ENCODE assay signal across 23 cellular contexts in the genomic region with DNA sequence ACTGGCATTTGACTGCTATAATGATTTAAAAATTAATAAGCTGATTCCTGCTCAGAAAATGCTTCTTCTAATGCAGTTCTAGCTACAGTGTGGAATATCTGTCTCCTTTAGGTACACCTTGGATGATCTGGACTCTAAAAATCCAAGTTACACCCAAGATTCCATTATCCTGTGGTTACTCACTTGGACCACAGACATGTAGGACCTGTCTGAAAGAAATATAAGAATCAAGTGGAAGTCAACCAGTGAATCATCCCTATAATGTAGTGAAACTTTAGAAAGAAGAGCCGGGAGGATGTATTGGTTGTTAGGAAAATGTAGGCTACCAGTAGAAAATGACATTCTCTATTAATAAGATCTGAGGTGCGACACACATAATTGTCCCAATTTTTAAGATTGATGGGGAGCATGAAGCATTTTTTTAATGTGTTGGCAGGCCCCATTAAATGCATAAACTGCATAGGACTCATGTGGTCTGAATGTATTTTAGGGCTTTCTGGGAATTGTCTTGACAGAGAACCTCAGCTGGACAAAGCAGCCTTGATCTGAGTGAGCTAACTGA. TPM values are rescaled to one million over a fixed set of nuclear protein-coding genes. Genes with fewer than 3 reads are reported as not detected.
DNase-seq lines count a peak whose midpoint lies in the region; ATAC-seq, FAIRE-seq and TF ChIP-seq lines count a peak whose summit lies in the region.
"Had no signal": no experiment of that assay in that cellular context is flagged by ENCODE, and none has a peak within 500 bp of the region (broad histone marks: within the 10 kb centered on the region; RNA-seq: fewer than 3 reads in every experiment).

A gene with protein sequence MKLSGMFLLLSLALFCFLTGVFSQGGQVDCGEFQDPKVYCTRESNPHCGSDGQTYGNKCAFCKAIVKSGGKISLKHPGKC (plus strand): TSS at position 512 of the 562 bp plus-strand sequence. CDS start 55 bp downstream, outside the sequence.

- H4K91ac ChIP-seq in mesenchymal stem cell (ENCODE audit: low read length) = no peak within 1 kb of the TSS

- no peaks in the 10 kb centered on the region for H3K79me1 ChIP-seq in mesenchymal stem cell (replicated peaks; ENCODE audit: low read length, poor library complexity, severe bottlenecking)

- H3K9me3 Mint-ChIP-seq in chondrocyte (ENCODE audit: low read depth) (no peaks in the 10 kb centered on the region), HFFc6 (peaks cover 6% of the 10 kb centered on the region)
- H3K9me3 Mint-ChIP-seq: CD4-positive, alpha-beta T cell had no signal

- intact Hi-C loops in PC-3 (cut with micrococcal nuclease) = no loop called here

- H3K27me3 ChIP-seq in PC-3 (ENCODE audit: low read length) = no peaks in the 10 kb centered on the region
- no peaks in the 10 kb centered on the region for H3K27me3 ChIP-seq in bronchial epithelial cell (ENCODE audit: control insufficient read depth, insufficient read depth, low read length)
- no peaks in the 10 kb centered on the region for H3K27me3 ChIP-seq in mesenchymal stem cell (ENCODE audit: control insufficient read depth in 1 of 2, insufficient read depth in 1 of 2, low read length in 2 of 2)

- no peak for FAIRE-seq in bronchial epithelial cell (lab: Jason Lieb, UNC)
- FAIRE-seq: A204.1, GM12891, RCC 7860 had no signal

- H3K4me1 Mint-ChIP-seq in chondrocyte (ENCODE audit: low read depth) (no peaks in the 10 kb centered on the region), HFFc6 (ENCODE audit: low read depth) (no peaks in the 10 kb centered on the region)

- no peak within 1 kb of the TSS for H2AFZ ChIP-seq in PC-3 (ENCODE audit: low read length)
- H2AFZ ChIP-seq in mesenchymal stem cell (ENCODE audit: low read depth, low read length) = no peak within 1 kb of the TSS

- H3K27ac Mint-ChIP-seq in chondrocyte (ENCODE audit: unreplicated experiment) (no peak within 1 kb of the TSS), HFFc6 (no peak within 1 kb of the TSS)
- H3K27ac Mint-ChIP-seq: CD4-positive, alpha-beta T cell had no signal

- DNase-seq in Daoy (ENCODE audit: low read depth) (peak; percentile 20), PC-3 (peak; percentile 91), bronchial epithelial cell (ENCODE audit: low read depth) (peak; percentile 92), kidney tubule cell (ENCODE audit: low spot score) (peak; percentile 50), mesenchymal stem cell (no peak), chondrocyte (ENCODE audit: low spot score) (no peak), HFFc6 (no peak)
- DNase-seq: BE2C; CD4-positive, alpha-beta T cell; EL; NCI-H1105; NCI-H1694; NCI-H2081 treated with DMSO at 0.1 percent for 48 hours; NK-92 treated with Interleukin-12 subunit alpha and Interleukin-12 subunit beta, amount 100 ng/mL, for 24 hours; SHP77 treated with DMSO at 0.1 percent for 48 hours; SK-N-SH had no signal

- BruUV-seq in PC-3 (replicated peaks; lab: Mats Ljungman, UMichigan) = no TSS peak

- H3K9me2 ChIP-seq in PC-3 (replicated peaks; ENCODE audit: low read length) = no peaks in the 10 kb centered on the region
- H3K9me2 ChIP-seq: SK-N-SH had no signal

- H3K79me2 ChIP-seq in PC-3 (ENCODE audit: low read length) = no peaks in the 10 kb centered on the region

- H3F3A ChIP-seq in PC-3 (ENCODE audit: low read length, unreplicated experiment) = no peaks in the 10 kb centered on the region

- WGBS in mesenchymal stem cell = 88% methylated on average over 2 of the region's 2 CpGs

- H3K4me3 Mint-ChIP-seq in chondrocyte (ENCODE audit: unreplicated experiment) (no peak within 1 kb of the TSS), HFFc6 (no peak within 1 kb of the TSS)
- H3K4me3 Mint-ChIP-seq: CD4-positive, alpha-beta T cell had no signal

- H2BK12ac ChIP-seq in mesenchymal stem cell (ENCODE audit: low read length in 2 of 2) = no peak within 1 kb of the TSS

- no peak within 1 kb of the TSS for H2BK5ac ChIP-seq in mesenchymal stem cell (ENCODE audit: low read depth, low read length, poor library complexity, severe bottlenecking)

- no peak within 1 kb of the TSS for H3K23ac ChIP-seq in mesenchymal stem cell (ENCODE audit: low read length in 2 of 2)

- H2BK15ac ChIP-seq in mesenchymal stem cell (ENCODE audit: low read depth, poor library complexity, severe bottlenecking) = no peak within 1 kb of the TSS

- H3K4me1 ChIP-seq in PC-3 (ENCODE audit: insufficient read depth, low read length) (peaks cover 8% of the 10 kb centered on the region; the same call in 1 of the 2 replicates), mesenchymal stem cell (ENCODE audit: control insufficient read depth, insufficient read depth, low read depth, low read length) (no peaks in the 10 kb centered on the region)
- H3K4me1 ChIP-seq: BE2C had no signal

- H3K4ac ChIP-seq in mesenchymal stem cell (ENCODE audit: low read depth in 1 of 2, low read length in 2 of 2) = no peak within 1 kb of the TSS

- H4K8ac ChIP-seq in mesenchymal stem cell (ENCODE audit: low read length) = no peak within 1 kb of the TSS

- POLR2A ChIA-PET in PC-3 (lab: Charles Lee; ENCODE audit: unreplicated experiment) = interaction anchor here (0.6 to 0.7 kb wide), 2 partner anchors 21 to 23 kb away, joined by 3 to 21 read pairs; no protein-coding TSS in a partner anchor

- no peak within 1 kb of the TSS for H2BK120ac ChIP-seq in mesenchymal stem cell (ENCODE audit: low read depth, low read length)

- H3K14ac ChIP-seq in mesenchymal stem cell (ENCODE audit: low read length in 2 of 2) = no peak within 1 kb of the TSS

- H3K27me3 Mint-ChIP-seq in chondrocyte (ENCODE audit: low read depth) = peaks cover 27% of the 10 kb centered on the region
- H3K27me3 Mint-ChIP-seq in HFFc6 (ENCODE audit: insufficient read depth) = no peaks in the 10 kb centered on the region

- H3K9me3 ChIP-seq in PC-3 (ENCODE audit: low read length) (no peaks in the 10 kb centered on the region), mesenchymal stem cell (ENCODE audit: control insufficient read depth, low read length) (no peaks in the 10 kb centered on the region)
- H3K9me3 ChIP-seq: BE2C, SK-N-SH had no signal

- ATAC-seq in PC-3 (peak; percentile 100), GM21825 (IDR thresholded peaks at IDR 0.05; ENCODE audit: unreplicated experiment) (no peak)

- no peak for TF ChIP-seq CTCF in PC-3 (conservative IDR thresholded peaks at IDR 0.05; ENCODE audit: low read depth, low read length)
- no peak for TF ChIP-seq CTCF in bronchial epithelial cell (IDR thresholded peaks at IDR 0.05; ENCODE audit: insufficient read depth, low read length, severe bottlenecking)
- TF ChIP-seq CTCF in chondrocyte (IDR thresholded peaks at IDR 0.05) = no peak
- TF ChIP-seq CTCF in HFFc6 (IDR thresholded peaks at IDR 0.05) = no peak

- CTCF ChIA-PET in PC-3 (lab: Charles Lee) = interaction anchor here (0.6 to 0.7 kb wide), 2 partner anchors 44 to 57 kb away, joined by 3 to 6 read pairs; no protein-coding TSS in a partner anchor

- no peak within 1 kb of the TSS for H3K9ac ChIP-seq in PC-3 (ENCODE audit: low read length)
- no peak within 1 kb of the TSS for H3K9ac ChIP-seq in mesenchymal stem cell (ENCODE audit: low read length)
- H3K9ac ChIP-seq: SK-N-SH had no signal

- H3K18ac ChIP-seq in mesenchymal stem cell (ENCODE audit: low read depth in 1 of 2, low read length in 2 of 2) = no peak within 1 kb of the TSS

- H3K4me3 ChIP-seq in PC-3 (ENCODE audit: low read length) (no peak within 1 kb of the TSS), bronchial epithelial cell (ENCODE audit: low read depth, low read length) (no peak within 1 kb of the TSS), mesenchymal stem cell (ENCODE audit: insufficient read depth in 1 of 2, low read depth in 1 of 2, low read length in 2 of 2) (no peak within 1 kb of the TSS)

- H3K4me2 ChIP-seq in PC-3 (ENCODE audit: low read length) = 0 out of 2 replicates have a peak within 1 kb of the TSS, but pooled peaks have one; percentile 5
- no peak within 1 kb of the TSS for H3K4me2 ChIP-seq in mesenchymal stem cell (ENCODE audit: low read length, poor library complexity, severe bottlenecking)
- H3K4me2 ChIP-seq: SK-N-SH had no signal

- no peak within 1 kb of the TSS for H3K27ac ChIP-seq in PC-3 (ENCODE audit: low read length)
- no peak within 1 kb of the TSS for H3K27ac ChIP-seq in mesenchymal stem cell (ENCODE audit: low read length, poor library complexity, severe bottlenecking)
- H3K27ac ChIP-seq: HL-60 had no signal

- H3K36me3 ChIP-seq in PC-3 (ENCODE audit: low read depth, low read length) (no peaks in the 10 kb centered on the region), bronchial epithelial cell (ENCODE audit: control insufficient read depth, insufficient read depth, low read length) (no peaks in the 10 kb centered on the region), mesenchymal stem cell (ENCODE audit: control insufficient read depth in 1 of 2, insufficient read depth in 2 of 2, low read depth in 1 of 2, low read length in 2 of 2) (no peaks in the 10 kb centered on the region)
- H3K36me3 ChIP-seq: BE2C had no signal

- no peaks in the 10 kb centered on the region for H4K20me1 ChIP-seq in PC-3 (ENCODE audit: low read length)

- no peak within 1 kb of the TSS for H2AK5ac ChIP-seq in mesenchymal stem cell (ENCODE audit: low read length, severe bottlenecking)

- no peaks in the 10 kb centered on the region for H3K36me3 Mint-ChIP-seq in chondrocyte (ENCODE audit: low read depth)
- H3K36me3 Mint-ChIP-seq in HFFc6 (ENCODE audit: low read depth) = no peaks in the 10 kb centered on the region

RNA-seq across cellular contexts. Expression of the gene that starts here (rescaled TPM):
- total RNA-seq in Daoy (2014; rRNA removed; shearing (Covaris generic)) = not detected in 2 replicates
- total RNA-seq in PC-3 (2014; rRNA removed) (not detected in 2 replicates), bronchial epithelial cell (not detected in 2 replicates), chondrocyte (not detected in 3 replicates)
- polyA plus RNA-seq in mesenchymal stem cell (2013, experiment 1 of 2) = not detected
- polyA plus RNA-seq in mesenchymal stem cell (2013, experiment 2 of 2) = not detected
- total RNA-seq in HFFc6 (2021; fragmentation: NEBNext Ultra II Directional; extraction: Animal tissue kit (Norgen Biotek cat#: 25700)) = not detected
- total RNA-seq: CD4-positive, alpha-beta T cell; H4; LHCN-M2 had no signal
- polyA plus RNA-seq: SK-N-SH had no signal

Comparison
In these comparisons a context has a peak if more than half of its experiments do, and no peak if none do; other contexts are left out.
1. Peak in DNase-seq in Daoy; RNA of the gene not detected or under 1 TPM.
2. Peak in DNase-seq, ATAC-seq and H3K4me2 ChIP-seq in PC-3; RNA of the gene not detected or under 1 TPM.
3. Peak in DNase-seq in bronchial epithelial cell; RNA of the gene not detected or under 1 TPM.